Comparison of ENCODE assay signal across 6 cellular contexts in the genomic region with DNA sequence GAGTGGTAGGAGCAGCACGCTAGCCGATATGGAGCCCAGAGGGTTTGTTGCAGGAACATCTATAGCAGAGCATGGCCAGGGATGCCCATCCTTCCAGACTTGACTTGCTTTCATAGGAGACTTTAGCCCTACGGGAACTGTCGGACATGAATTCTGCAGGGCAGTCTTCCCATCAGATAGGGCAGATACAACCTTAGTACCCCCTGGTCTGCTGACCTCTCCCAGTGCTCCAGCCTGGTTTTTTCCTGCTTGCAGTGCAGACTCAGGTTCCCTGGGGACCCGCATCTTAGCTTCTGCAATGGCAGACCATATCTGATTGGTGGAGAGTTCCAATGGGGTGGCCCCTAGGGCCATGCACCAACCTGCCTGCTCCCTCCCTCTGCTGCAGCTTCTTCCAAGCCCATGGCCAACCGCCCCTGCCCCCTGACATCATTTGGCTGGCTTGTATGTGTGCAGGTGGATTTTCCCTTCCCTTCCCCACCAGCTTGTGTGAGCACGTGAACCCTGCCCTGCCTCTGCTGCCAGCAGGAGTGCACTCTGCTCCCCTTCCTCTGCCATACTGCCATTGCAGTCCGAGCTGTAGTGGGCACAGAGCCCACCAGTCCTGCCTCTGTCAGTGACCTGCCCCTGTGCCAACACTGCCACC. TPM values are rescaled to one million over a fixed set of nuclear protein-coding genes. Genes with fewer than 3 reads are reported as not detected.
"Had no signal": no experiment of that assay in that cellular context is flagged by ENCODE, and none has a peak within 500 bp of the region (broad histone marks: within the 10 kb centered on the region; RNA-seq: fewer than 3 reads in every experiment).

No MANE protein-coding gene starts in this region.

RNA-seq across cellular contexts. Expression of a gene that starts 30.8 kb away (rescaled TPM):
- total RNA-seq: GM23248, H7, HFFc6, HT1080 had no signal
- polyA plus RNA-seq: GM23248, IgD-negative memory B cell had no signal

RNA-seq across cellular contexts. Expression of a gene that starts 40.6 kb away (rescaled TPM):
- total RNA-seq: GM23248, H4, H7, HFFc6, HT1080 had no signal
- polyA plus RNA-seq: GM23248, IgD-negative memory B cell had no signal
